8 cellular contexts compared by ENCODE assay signal in the genomic region with DNA sequence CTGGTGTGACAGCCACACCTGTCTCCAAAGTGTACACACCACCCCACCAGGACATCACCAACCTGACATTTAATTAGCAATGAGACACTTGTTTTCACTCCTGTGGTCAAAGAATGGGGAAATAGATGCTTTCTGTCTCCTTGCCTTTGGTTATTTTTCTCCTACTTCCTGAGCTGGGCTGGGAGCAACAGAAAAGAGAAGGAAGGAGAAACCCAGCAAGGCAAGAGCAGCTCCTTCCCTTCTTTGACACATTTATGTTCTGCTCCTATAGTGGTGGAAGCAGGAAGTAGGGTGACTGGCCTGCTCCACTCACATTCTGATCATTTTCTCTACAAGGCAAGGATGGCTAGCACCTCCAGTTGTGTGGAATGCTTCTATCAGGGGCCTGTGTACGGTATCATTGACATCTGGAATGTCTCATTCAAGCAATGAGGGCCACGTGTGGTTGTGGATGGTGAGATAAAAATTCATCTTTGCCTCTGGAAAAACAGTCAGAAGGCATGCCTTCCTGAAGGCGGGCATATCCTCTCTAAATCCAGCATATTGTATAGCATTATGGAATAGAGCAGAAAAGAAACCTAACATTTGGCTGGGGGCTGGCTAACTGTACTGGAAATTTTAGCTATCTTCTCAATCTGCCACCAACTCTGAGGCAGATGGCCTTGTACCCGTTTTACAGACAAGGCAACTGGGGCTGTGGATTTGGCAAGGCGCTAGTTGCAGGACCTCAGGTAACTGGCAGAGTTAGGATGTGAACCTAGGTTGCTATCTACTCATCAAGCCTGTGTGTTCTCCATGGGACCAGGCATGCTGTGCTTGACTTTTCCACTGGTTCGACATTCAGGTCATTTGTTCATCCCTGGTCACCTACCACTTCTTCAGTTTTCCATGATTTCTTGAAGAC. TPM values are rescaled to one million over a fixed set of nuclear protein-coding genes. Genes with fewer than 3 reads are reported as not detected.
A peak's percentile ranks its signal among the peaks of the same experiment; 100 is the strongest.
DNase-seq lines count a peak whose midpoint lies in the region; ATAC-seq and TF ChIP-seq lines count a peak whose summit lies in the region.

No MANE protein-coding gene starts in this region.

- POLR2A ChIA-PET in CD8-positive, alpha-beta memory T cell (lab: Charles Lee), result interaction anchor here (0.5 to 3.2 kb wide), 6 partner anchors 14 to 229 kb away, joined by 3 to 38 read pairs (median 12); a partner anchor contains a TSS

- no peak for DNase-seq in CD8-positive, alpha-beta memory T cell
- DNase-seq in NOMO-1 treated with DMSO at 0.1 percent for 48 hours (lab: John Stamatoyannopoulos, UW; ENCODE audit: unreplicated experiment) (peak; percentile 73), caudate nucleus (lab: John Stamatoyannopoulos, UW) (no peak), osteoblast (ENCODE audit: insufficient read length, low spot score, missing footprints) (no peak), amygdala (lab: John Stamatoyannopoulos, UW) (no peak)
- no peak for DNase-seq in stimulated activated naive CD4-positive, alpha-beta T cell treated with Interleukin-2 at 50 U/mL for 16 hours (lab: John Stamatoyannopoulos, UW)

- H3K27ac Mint-ChIP-seq in CD8-positive, alpha-beta memory T cell, result peak overlapping the region; percentile 92 to 99 (median 98)

- H3K27ac ChIP-seq in CD8-positive, alpha-beta memory T cell (ENCODE audit: low read depth, low read length), result peak overlapping the region; percentile 68
- H3K27ac ChIP-seq in caudate nucleus (ENCODE audit: low read depth, low read length) (peak overlapping the region; percentile 18), osteoblast (ENCODE audit: low read depth, low read length) (peak overlapping the region; percentile 96)

- peaks cover 32% of the 10 kb centered on the region for H3K4me1 ChIP-seq in CD8-positive, alpha-beta memory T cell (ENCODE audit: insufficient read depth, low read length)
- peaks cover 43% of the 10 kb centered on the region for H3K4me1 ChIP-seq in osteoblast (ENCODE audit: insufficient read depth, low read length)

- H3K36me3 ChIP-seq in CD8-positive, alpha-beta memory T cell (ENCODE audit: insufficient read depth, low read length), result no peaks in the 10 kb centered on the region
- H3K36me3 ChIP-seq in osteoblast (ENCODE audit: insufficient read depth, low read length), result no peaks in the 10 kb centered on the region

- no peak for TF ChIP-seq CTCF in osteoblast (IDR thresholded peaks at IDR 0.05; ENCODE audit: extremely low read depth, low read depth, low read length)

- H3K27me3 Mint-ChIP-seq in CD8-positive, alpha-beta memory T cell, result no peaks in the 10 kb centered on the region

- H3K4me2 ChIP-seq in osteoblast (ENCODE audit: insufficient read depth, low read length), result no peak overlapping the region

- H3K9me3 Mint-ChIP-seq in CD8-positive, alpha-beta memory T cell, result peaks cover 3 to 9% (median 7%) of the 10 kb centered on the region in 5 donors

- H3K36me3 Mint-ChIP-seq in CD8-positive, alpha-beta memory T cell, result peaks cover 0 to 9% (median 0%) of the 10 kb centered on the region in 3 donors

- H4K20me1 ChIP-seq in osteoblast (ENCODE audit: insufficient read depth, low read length), result no peaks in the 10 kb centered on the region

- H3K27me3 ChIP-seq in CD8-positive, alpha-beta memory T cell (ENCODE audit: insufficient read depth, low read length, poor library complexity, severe bottlenecking), result no peaks in the 10 kb centered on the region
- no peaks in the 10 kb centered on the region for H3K27me3 ChIP-seq in osteoblast (ENCODE audit: insufficient read depth, low read length)

- CTCF ChIA-PET in CD8-positive, alpha-beta memory T cell (lab: Charles Lee), result interaction anchor here (1.3 to 4.3 kb wide), 6 partner anchors 13 to 57 kb away, joined by 4 to 32 read pairs (median 18); a partner anchor contains a TSS

- H3K4me3 Mint-ChIP-seq in CD8-positive, alpha-beta memory T cell, result peak overlapping the region in 6 of 7 donors; percentile 27 to 84 (median 76)

- H2AFZ ChIP-seq in osteoblast (ENCODE audit: low read length), result peak overlapping the region; percentile 53

- peaks cover 7% of the 10 kb centered on the region for H3K9me3 ChIP-seq in CD8-positive, alpha-beta memory T cell (ENCODE audit: low read length)
- H3K9me3 ChIP-seq in osteoblast (ENCODE audit: low read depth, low read length), result no peaks in the 10 kb centered on the region

- H3K79me2 ChIP-seq in osteoblast (ENCODE audit: insufficient read depth, low read length), result no peaks in the 10 kb centered on the region

- H3K4me3 ChIP-seq in CD8-positive, alpha-beta memory T cell (ENCODE audit: low read length), result no peak overlapping the region
- no peak overlapping the region for H3K4me3 ChIP-seq in osteoblast (ENCODE audit: insufficient read depth, low read length)

- no peak for ATAC-seq in GM21786 (IDR thresholded peaks at IDR 0.05; ENCODE audit: unreplicated experiment)
- no peak for ATAC-seq in HG02981 (IDR thresholded peaks at IDR 0.05; ENCODE audit: unreplicated experiment)

- peaks cover 56 to 71% (median 58%) of the 10 kb centered on the region in 3 donors for H3K4me1 Mint-ChIP-seq in CD8-positive, alpha-beta memory T cell

RNA-seq across cellular contexts. Expression of a gene that starts 24.7 kb away (rescaled TPM):
- 10 to 100 TPM; 54.5 to 55.1 TPM for total RNA-seq in CD8-positive, alpha-beta memory T cell
- polyA plus RNA-seq in CD8-positive, alpha-beta memory T cell, result 78.0 TPM
- 368 and 433 TPM in 2 replicates for total RNA-seq in osteoblast

RNA-seq across cellular contexts. Expression of a gene that starts 52.9 kb away (rescaled TPM):
- 100 to 1,000 TPM; 104 to 106 TPM for total RNA-seq in CD8-positive, alpha-beta memory T cell
- 86.8 TPM for polyA plus RNA-seq in CD8-positive, alpha-beta memory T cell
- 37.4 and 42.0 TPM in 2 replicates for total RNA-seq in osteoblast

Comparison
In these comparisons a context has a peak if more than half of its experiments do, and no peak if none do; other contexts are left out.
1. H3K27ac ChIP-seq: peak in every context shown above with its lines; median percentile 96 in osteoblast; 68 in CD8-positive, alpha-beta memory T cell; 18 in caudate nucleus.